In the genomic region with DNA sequence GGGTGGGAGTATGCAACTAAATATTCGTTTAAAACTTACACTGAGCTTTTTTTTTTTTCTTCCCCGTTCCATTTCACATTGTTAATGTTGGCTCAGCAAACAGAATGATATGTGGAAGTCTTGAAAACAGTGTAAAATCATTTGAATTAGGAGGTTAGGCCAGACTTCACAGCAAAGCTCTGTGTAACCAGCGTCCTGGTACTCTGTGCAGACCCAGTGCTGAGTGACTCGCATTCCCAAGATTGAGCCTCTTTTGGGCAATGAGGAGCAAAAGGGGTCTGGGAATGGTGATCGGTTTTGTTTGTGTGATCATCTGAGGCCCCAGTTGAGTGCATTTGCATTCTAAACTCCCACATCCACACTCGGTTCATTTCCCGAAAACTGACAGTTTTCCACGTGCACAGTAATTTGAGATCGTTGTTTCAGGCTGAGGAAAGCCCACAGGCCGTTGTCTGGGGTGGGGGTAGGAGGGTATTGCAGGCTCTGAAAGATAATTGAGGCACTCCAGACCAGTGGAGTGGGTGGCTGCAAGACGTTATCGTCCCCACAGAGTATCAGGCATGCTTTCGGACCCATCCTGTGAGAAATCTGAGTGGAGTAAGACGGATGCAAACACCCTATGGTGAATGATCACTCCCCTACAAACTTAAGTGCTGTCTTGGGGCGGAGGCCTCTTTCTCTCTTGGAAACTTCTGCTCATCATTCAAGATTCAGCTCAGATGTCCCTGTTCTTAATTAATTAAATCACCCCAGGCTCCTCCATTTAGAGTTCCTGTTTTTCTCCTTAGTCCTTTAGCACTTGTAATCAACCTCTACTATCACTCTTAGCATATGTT, we compare ENCODE assay signal across 1 cellular context.
TF ChIP-seq lines count a peak whose summit lies in the region.

No MANE protein-coding gene starts in this region.

TF ChIP-seq in GM23338, 12 proteins besides CTCF, POLR2A, EP300 and RAD21 (continued from another document):
- TF ChIP-seq, protein P1, sequence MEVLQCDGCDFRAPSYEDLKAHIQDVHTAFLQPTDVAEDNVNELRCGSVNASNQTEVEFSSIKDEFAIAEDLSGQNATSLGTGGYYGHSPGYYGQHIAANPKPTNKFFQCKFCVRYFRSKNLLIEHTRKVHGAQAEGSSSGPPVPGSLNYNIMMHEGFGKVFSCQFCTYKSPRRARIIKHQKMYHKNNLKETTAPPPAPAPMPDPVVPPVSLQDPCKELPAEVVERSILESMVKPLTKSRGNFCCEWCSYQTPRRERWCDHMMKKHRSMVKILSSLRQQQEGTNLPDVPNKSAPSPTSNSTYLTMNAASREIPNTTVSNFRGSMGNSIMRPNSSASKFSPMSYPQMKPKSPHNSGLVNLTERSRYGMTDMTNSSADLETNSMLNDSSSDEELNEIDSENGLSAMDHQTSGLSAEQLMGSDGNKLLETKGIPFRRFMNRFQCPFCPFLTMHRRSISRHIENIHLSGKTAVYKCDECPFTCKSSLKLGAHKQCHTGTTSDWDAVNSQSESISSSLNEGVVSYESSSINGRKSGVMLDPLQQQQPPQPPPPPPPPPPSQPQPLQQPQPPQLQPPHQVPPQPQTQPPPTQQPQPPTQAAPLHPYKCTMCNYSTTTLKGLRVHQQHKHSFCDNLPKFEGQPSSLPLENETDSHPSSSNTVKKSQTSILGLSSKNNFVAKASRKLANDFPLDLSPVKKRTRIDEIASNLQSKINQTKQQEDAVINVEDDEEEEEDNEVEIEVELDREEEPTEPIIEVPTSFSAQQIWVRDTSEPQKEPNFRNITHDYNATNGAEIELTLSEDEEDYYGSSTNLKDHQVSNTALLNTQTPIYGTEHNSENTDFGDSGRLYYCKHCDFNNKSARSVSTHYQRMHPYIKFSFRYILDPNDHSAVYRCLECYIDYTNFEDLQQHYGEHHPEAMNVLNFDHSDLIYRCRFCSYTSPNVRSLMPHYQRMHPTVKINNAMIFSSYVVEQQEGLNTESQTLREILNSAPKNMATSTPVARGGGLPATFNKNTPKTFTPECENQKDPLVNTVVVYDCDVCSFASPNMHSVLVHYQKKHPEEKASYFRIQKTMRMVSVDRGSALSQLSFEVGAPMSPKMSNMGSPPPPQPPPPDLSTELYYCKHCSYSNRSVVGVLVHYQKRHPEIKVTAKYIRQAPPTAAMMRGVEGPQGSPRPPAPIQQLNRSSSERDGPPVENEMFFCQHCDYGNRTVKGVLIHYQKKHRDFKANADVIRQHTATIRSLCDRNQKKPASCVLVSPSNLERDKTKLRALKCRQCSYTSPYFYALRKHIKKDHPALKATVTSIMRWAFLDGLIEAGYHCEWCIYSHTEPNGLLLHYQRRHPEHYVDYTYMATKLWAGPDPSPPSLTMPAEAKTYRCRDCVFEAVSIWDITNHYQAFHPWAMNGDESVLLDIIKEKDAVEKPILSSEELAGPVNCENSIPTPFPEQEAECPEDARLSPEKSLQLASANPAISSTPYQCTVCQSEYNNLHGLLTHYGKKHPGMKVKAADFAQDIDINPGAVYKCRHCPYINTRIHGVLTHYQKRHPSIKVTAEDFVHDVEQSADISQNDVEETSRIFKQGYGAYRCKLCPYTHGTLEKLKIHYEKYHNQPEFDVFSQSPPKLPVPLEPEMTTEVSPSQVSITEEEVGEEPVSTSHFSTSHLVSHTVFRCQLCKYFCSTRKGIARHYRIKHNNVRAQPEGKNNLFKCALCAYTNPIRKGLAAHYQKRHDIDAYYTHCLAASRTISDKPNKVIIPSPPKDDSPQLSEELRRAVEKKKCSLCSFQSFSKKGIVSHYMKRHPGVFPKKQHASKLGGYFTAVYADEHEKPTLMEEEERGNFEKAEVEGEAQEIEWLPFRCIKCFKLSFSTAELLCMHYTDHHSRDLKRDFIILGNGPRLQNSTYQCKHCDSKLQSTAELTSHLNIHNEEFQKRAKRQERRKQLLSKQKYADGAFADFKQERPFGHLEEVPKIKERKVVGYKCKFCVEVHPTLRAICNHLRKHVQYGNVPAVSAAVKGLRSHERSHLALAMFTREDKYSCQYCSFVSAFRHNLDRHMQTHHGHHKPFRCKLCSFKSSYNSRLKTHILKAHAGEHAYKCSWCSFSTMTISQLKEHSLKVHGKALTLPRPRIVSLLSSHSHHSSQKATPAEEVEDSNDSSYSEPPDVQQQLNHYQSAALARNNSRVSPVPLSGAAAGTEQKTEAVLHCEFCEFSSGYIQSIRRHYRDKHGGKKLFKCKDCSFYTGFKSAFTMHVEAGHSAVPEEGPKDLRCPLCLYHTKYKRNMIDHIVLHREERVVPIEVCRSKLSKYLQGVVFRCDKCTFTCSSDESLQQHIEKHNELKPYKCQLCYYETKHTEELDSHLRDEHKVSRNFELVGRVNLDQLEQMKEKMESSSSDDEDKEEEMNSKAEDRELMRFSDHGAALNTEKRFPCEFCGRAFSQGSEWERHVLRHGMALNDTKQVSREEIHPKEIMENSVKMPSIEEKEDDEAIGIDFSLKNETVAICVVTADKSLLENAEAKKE (CRISPR knock-in tag; IDR thresholded peaks at IDR 0.05): no peak
- TF ChIP-seq POLR2AphosphoS5 (IDR thresholded peaks at IDR 0.05; ENCODE audit: low read depth) (no peak), EZH2 (IDR thresholded peaks at IDR 0.05; ENCODE audit: low read depth, unreplicated experiment) (no peak), NANOG (IDR thresholded peaks at IDR 0.05; ENCODE audit: borderline replicate concordance) (no peak), ZNF114 (CRISPR knock-in tag; IDR thresholded peaks at IDR 0.05) (no peak)
